Comparison of ENCODE assay signal across 10 cellular contexts in the genomic region with DNA sequence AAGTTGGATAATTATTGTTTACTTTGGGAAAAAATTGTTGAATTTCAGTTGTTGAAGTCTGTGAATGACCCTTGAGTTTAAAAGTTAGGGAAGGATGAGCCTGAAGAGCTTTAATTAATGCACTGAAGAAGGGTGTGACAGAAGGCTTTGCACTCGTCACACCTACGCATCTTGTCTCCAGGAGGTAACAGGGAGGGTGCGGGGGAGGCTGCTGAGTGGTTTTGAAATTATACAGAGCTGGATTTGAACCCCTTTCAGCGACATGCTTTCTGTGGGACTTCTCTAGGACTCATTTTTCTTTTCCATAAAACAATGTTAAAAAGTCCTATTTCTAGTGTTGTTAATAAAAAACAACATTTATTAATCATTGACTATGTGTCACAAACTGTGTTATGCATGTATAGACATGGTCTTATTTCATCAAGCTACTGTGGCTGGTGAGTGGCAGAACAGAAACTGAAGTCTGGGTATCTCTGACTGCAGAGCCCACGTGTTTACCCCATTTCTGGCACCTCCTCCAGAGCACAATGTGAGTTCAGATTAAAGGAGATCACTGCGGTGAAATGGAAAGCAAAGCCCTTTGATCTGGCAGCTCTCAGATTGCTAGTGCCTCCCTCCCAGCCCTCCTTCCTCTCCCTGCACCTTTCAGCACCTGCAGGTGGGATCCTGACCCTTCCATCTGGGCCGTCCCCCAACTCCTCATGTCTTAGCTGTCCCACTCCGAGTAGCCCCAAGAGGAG.
A peak's percentile ranks its signal among the peaks of the same experiment; 100 is the strongest.
DNase-seq lines count a peak whose midpoint lies in the region; ATAC-seq and TF ChIP-seq lines count a peak whose summit lies in the region.
"Had no signal": no experiment of that assay in that cellular context is flagged by ENCODE, and none has a peak within 500 bp of the region (broad histone marks: within the 10 kb centered on the region; RNA-seq: fewer than 3 reads in every experiment).

No MANE protein-coding gene starts in this region.

- peak overlapping the region; percentile 5; the same call in 1 of the 2 replicates for H3K4me2 ChIP-seq in MM.1S (ENCODE audit: low read depth, low read length)

- H3K9ac ChIP-seq in MM.1S (ENCODE audit: low read length), result no peak overlapping the region

- no peaks in the 10 kb centered on the region for H3K36me3 ChIP-seq in MM.1S (replicated peaks; ENCODE audit: insufficient read depth, low read length)
- H3K36me3 ChIP-seq: gastroesophageal sphincter, MG63 had no signal

- TF ChIP-seq CTCF in MM.1S (IDR thresholded peaks at IDR 0.05; ENCODE audit: low read length), result no peak

- peak; percentile 41 for DNase-seq in MM.1S
- peak; percentile 57 for DNase-seq in activated naive CD4-positive, alpha-beta T cell treated with anti-CD3 and anti-CD28 coated beads, Interleukin-2, amount 50 U/mL, for 16 hours
- DNase-seq in stimulated activated CD4-positive, alpha-beta T cell treated with anti-CD3 and anti-CD28 coated beads, Interleukin-15, amount 100 ng/mL, for 48 hours (ENCODE audit: low read depth in 2 of 2), result peak; percentile 30 to 39
- no peak for DNase-seq in T-helper 9 cell
- no peak for DNase-seq in amniotic stem cell (lab: John Stamatoyannopoulos, UW)
- DNase-seq: MG63 had no signal

- no peak overlapping the region for H3K4me3 ChIP-seq in MM.1S (ENCODE audit: low read length)
- H3K4me3 ChIP-seq: gastroesophageal sphincter, MG63 had no signal

- ATAC-seq in GM19395 (IDR thresholded peaks at IDR 0.05; ENCODE audit: unreplicated experiment) (peak; percentile 79), HG02852 (IDR thresholded peaks at IDR 0.05; ENCODE audit: unreplicated experiment) (no peak), GM18498 (IDR thresholded peaks at IDR 0.05; ENCODE audit: unreplicated experiment) (no peak)
- ATAC-seq: gastroesophageal sphincter had no signal

- no peak overlapping the region for H2AFZ ChIP-seq in MM.1S (ENCODE audit: low read length)

- H3K9me2 ChIP-seq in MM.1S (replicated peaks; ENCODE audit: insufficient read depth, low read length), result no peaks in the 10 kb centered on the region

- H3K4me1 ChIP-seq in MM.1S (ENCODE audit: low read length), result no peaks in the 10 kb centered on the region
- H3K4me1 ChIP-seq: gastroesophageal sphincter had no signal

- peak overlapping the region; percentile 47; the same call in 1 of the 2 replicates for H3K27ac ChIP-seq in MM.1S (ENCODE audit: low read length)
- H3K27ac ChIP-seq: gastroesophageal sphincter had no signal

- H3K9me3 ChIP-seq in MM.1S (replicated peaks; ENCODE audit: insufficient read depth, low read length), result no peaks in the 10 kb centered on the region
- H3K9me3 ChIP-seq: gastroesophageal sphincter, MG63 had no signal

- no peaks in the 10 kb centered on the region for H3K27me3 ChIP-seq in MM.1S (replicated peaks; ENCODE audit: insufficient read depth, low read length)
- H3K27me3 ChIP-seq: MG63 had no signal

- no peaks in the 10 kb centered on the region for H3K79me2 ChIP-seq in MM.1S (ENCODE audit: low read length)

- no peaks in the 10 kb centered on the region for H3F3A ChIP-seq in MM.1S (ENCODE audit: insufficient read depth, low read length)

- H4K20me1 ChIP-seq in MM.1S (ENCODE audit: insufficient read depth, low read length), result no peaks in the 10 kb centered on the region

Comparison
In these comparisons a context has a peak if more than half of its experiments do, and no peak if none do; other contexts are left out.
1. DNase-seq: peak in MM.1S (single experiment), activated naive CD4-positive, alpha-beta T cell treated with anti-CD3 and anti-CD28 coated beads, Interleukin-2, amount 50 U/mL, for 16 hours (single experiment) and stimulated activated CD4-positive, alpha-beta T cell treated with anti-CD3 and anti-CD28 coated beads, Interleukin-15, amount 100 ng/mL, for 48 hours (2 of 2); none in T-helper 9 cell (single experiment) and amniotic stem cell (single experiment).